ENCODE assay signal across 8 cellular contexts in genomic region chr1:112706505-112707216, GRCh38. TPM values are rescaled to one million over a fixed set of nuclear protein-coding genes. Genes with fewer than 3 reads are reported as not detected.
DNase-seq lines count a peak whose midpoint lies in the region; ATAC-seq and TF ChIP-seq lines count a peak whose summit lies in the region.

RHOC (minus strand) TSS chr1:112707127; CDS start chr1:112703799, 3,328 bp downstream.

- H3K27me3 ChIP-seq in BLaER1 (no peaks in the 10 kb centered on the region), heart left ventricle (no peaks in the 10 kb centered on the region)

- peak within 1 kb of the TSS; percentile 88 for H3K4me3 ChIP-seq in BLaER1
- peak within 1 kb of the TSS; percentile 75 to 100 (median 98) for H3K4me3 ChIP-seq in heart left ventricle

- peaks cover 5% of the 10 kb centered on the region for H3K36me3 Mint-ChIP-seq in activated naive CD8-positive, alpha-beta T cell treated with anti-CD3 and anti-CD28 coated beads, Interleukin-2, amount 50 U/mL, for 24 hours (ENCODE audit: low read depth)

- H3K4me2 ChIP-seq in BLaER1, result peak within 1 kb of the TSS; percentile 97

- H3K36me3 ChIP-seq in BLaER1, result peaks cover 6% of the 10 kb centered on the region; the same call in 1 of the 2 replicates
- H3K36me3 ChIP-seq in heart left ventricle, result peaks cover 0 to 31% (median 21%) of the 10 kb centered on the region in 9 donors

- H3K27ac ChIP-seq in BLaER1, result peak within 1 kb of the TSS; percentile 93
- peak within 1 kb of the TSS; percentile 92 to 100 (median 99) for H3K27ac ChIP-seq in heart left ventricle

- H3K4me1 Mint-ChIP-seq in activated naive CD8-positive, alpha-beta T cell treated with anti-CD3 and anti-CD28 coated beads, Interleukin-2, amount 50 U/mL, for 24 hours, result peaks cover 48% of the 10 kb centered on the region

- H3K27ac Mint-ChIP-seq in activated naive CD8-positive, alpha-beta T cell treated with anti-CD3 and anti-CD28 coated beads, Interleukin-2, amount 50 U/mL, for 24 hours, result no peak within 1 kb of the TSS

- TF ChIP-seq CTCF in heart left ventricle (IDR thresholded peaks at IDR 0.05), result no peak

- peaks cover 65% of the 10 kb centered on the region for H3K4me1 ChIP-seq in BLaER1
- H3K4me1 ChIP-seq in heart left ventricle, result peaks cover 3 to 53% (median 43%) of the 10 kb centered on the region in 12 donors

- ATAC-seq in GM18519 (IDR thresholded peaks at IDR 0.05; ENCODE audit: low FRiP score, unreplicated experiment) (peak; percentile 34), HG02938 (IDR thresholded peaks at IDR 0.05; ENCODE audit: unreplicated experiment) (peak; percentile 46), heart left ventricle (peak; percentile 49 to 87 (median 72))
- ATAC-seq in activated naive CD8-positive, alpha-beta T cell treated with anti-CD3 and anti-CD28 coated beads, Interleukin-2, amount 50 U/mL, for 24 hours, result peak; percentile 29

- peak within 1 kb of the TSS; percentile 74 for H3K4me3 Mint-ChIP-seq in activated naive CD8-positive, alpha-beta T cell treated with anti-CD3 and anti-CD28 coated beads, Interleukin-2, amount 50 U/mL, for 24 hours

- no peaks in the 10 kb centered on the region for H4K20me1 ChIP-seq in BLaER1

- no peaks in the 10 kb centered on the region for H3K9me3 Mint-ChIP-seq in activated naive CD8-positive, alpha-beta T cell treated with anti-CD3 and anti-CD28 coated beads, Interleukin-2, amount 50 U/mL, for 24 hours

- peak; percentile 64 to 95 for TF ChIP-seq POLR2A in heart left ventricle (IDR thresholded peaks at IDR 0.05)

- WGBS in heart left ventricle, 4 donors, result 1 to 3% (median 2%) methylated on average over 22 to 60 of the region's 60 CpGs

- peak within 1 kb of the TSS; percentile 90 for H3K9ac ChIP-seq in BLaER1

- DNase-seq in NCI-H774 (lab: John Stamatoyannopoulos, UW), result peak; percentile 77
- no peak for DNase-seq in activated naive CD8-positive, alpha-beta T cell treated with anti-CD3 and anti-CD28 coated beads, Interleukin-2, amount 50 U/mL, for 24 hours
- DNase-seq in heart left ventricle, result peak; percentile 77 to 89 (median 85)
- peak; percentile 91 for DNase-seq in posterior vena cava (ENCODE audit: low spot score)
- no peak for DNase-seq in superior temporal gyrus (ENCODE audit: extremely low spot score)

- peaks cover 2% of the 10 kb centered on the region for H3K27me3 Mint-ChIP-seq in activated naive CD8-positive, alpha-beta T cell treated with anti-CD3 and anti-CD28 coated beads, Interleukin-2, amount 50 U/mL, for 24 hours

- intact Hi-C loops in heart left ventricle (cut with DNase I), result loop anchor here (1.0 to 10.0 kb wide), 12 partner anchors 32 to 316 kb away; partner anchors contain the start of genes CAPZA1 (in 5 of the 10), MOV10 (in 5 of the 10), ST7L (in 5 of the 10) and WNT2B (in 4 of the 10)
- intact Hi-C loops in posterior vena cava (cut with DNase I), result loop anchor here (5.0 to 10.0 kb wide), 4 partner anchors 34 to 314 kb away; partner anchors contain the start of genes CTTNBP2NL (in 1 of the 2) and MOV10 (in 1 of the 2)

- H3K9me3 ChIP-seq in BLaER1, result no peaks in the 10 kb centered on the region
- H3K9me3 ChIP-seq in heart left ventricle, result no peaks in the 10 kb centered on the region

RNA-seq across cellular contexts. Expression of gene RHOC, which starts in this region (rescaled TPM):
- total RNA-seq in heart left ventricle (100 to 1,000 TPM; 147 to 432 (median 217) TPM), posterior vena cava (100 to 1,000 TPM; 297 to 387 TPM)
- polyA plus RNA-seq in heart left ventricle, result 100 to 1,000 TPM; 170 to 443 TPM

Comparison
In these comparisons a context has a peak if more than half of its experiments do, and no peak if none do; other contexts are left out.
1. DNase-seq: peak in NCI-H774 (single experiment), heart left ventricle (5 of 5) and posterior vena cava (single experiment); none in activated naive CD8-positive, alpha-beta T cell treated with anti-CD3 and anti-CD28 coated beads, Interleukin-2, amount 50 U/mL, for 24 hours (single experiment) and superior temporal gyrus (single experiment).
2. Peak in every context shown above with its lines, with median percentiles within 50 percentile points of each other: ATAC-seq.